In genomic region chr12:48795550-48796455, GRCh38 we compare ENCODE assay signal across 8 cellular contexts. TPM values are rescaled to one million over a fixed set of nuclear protein-coding genes. Genes with fewer than 3 reads are reported as not detected.
DNase-seq lines count a peak whose midpoint lies in the region; ATAC-seq and TF ChIP-seq lines count a peak whose summit lies in the region.

No MANE protein-coding gene starts in this region.

- H3K27ac ChIP-seq in CD4-positive, alpha-beta T cell (ENCODE audit: low read depth, low read length) = no peak overlapping the region
- no peak overlapping the region for H3K27ac ChIP-seq in left lung

- no peaks in the 10 kb centered on the region for H3K27me3 ChIP-seq in CD4-positive, alpha-beta T cell (ENCODE audit: control insufficient read depth, insufficient read depth, low read length)
- peaks cover 0 to 13% of the 10 kb centered on the region in 2 donors for H3K27me3 ChIP-seq in left lung

- intact Hi-C loops in CD4-positive, alpha-beta T cell (cut with DNase I, micrococcal nuclease) = loop anchor here (1.0 to 10.0 kb wide), 2 partner anchors 43 to 251 kb away; no protein-coding TSS in a partner anchor
- intact Hi-C loops in left lung (cut with DNase I) = loop anchor here in 1 of 2 donors (5.0 kb wide), 1 partner anchor 44 kb away; no protein-coding TSS in a partner anchor

- H3K4me1 ChIP-seq in left lung = peaks cover 0 to 13% of the 10 kb centered on the region in 2 donors

- peak; percentile 96 for TF ChIP-seq CTCF in CD4-positive, alpha-beta T cell (IDR thresholded peaks at IDR 0.05)
- TF ChIP-seq CTCF in left lung (IDR thresholded peaks at IDR 0.05) = peak; percentile 81 to 94

- H3K9me3 ChIP-seq in CD4-positive, alpha-beta T cell (ENCODE audit: control insufficient read depth, low read length) = no peaks in the 10 kb centered on the region
- H3K9me3 ChIP-seq in left lung = no peaks in the 10 kb centered on the region

- peak; percentile 21 to 55 (median 38) for DNase-seq in CD4-positive, alpha-beta T cell
- DNase-seq in HCEC 1CT (peak; percentile 67), NCI-H2227 treated with DMSO at 0.1 percent for 48 hours (lab: John Stamatoyannopoulos, UW) (peak; percentile 74), dedifferentiated amniotic fluid mesenchymal stem cell (ENCODE audit: extremely low spot score) (peak; percentile 72), left lung (peak in 1 of 2 donors; percentile 48)
- peak; percentile 22 for DNase-seq in activated CD4-positive, alpha-beta T cell treated with anti-CD3 and anti-CD28 coated beads for 1 hour
- peak; percentile 44 to 48 for DNase-seq in stimulated activated CD4-positive, alpha-beta T cell treated with anti-CD3 and anti-CD28 coated beads, Interleukin-4, amount 100 ng/mL, for 48 hours (ENCODE audit: low read depth in 2 of 2)

- no peaks in the 10 kb centered on the region for H3K4me1 Mint-ChIP-seq in CD4-positive, alpha-beta T cell (ENCODE audit: low read depth)

- H3K4me3 Mint-ChIP-seq in CD4-positive, alpha-beta T cell = no peak overlapping the region

- H3K9me3 Mint-ChIP-seq in CD4-positive, alpha-beta T cell = no peaks in the 10 kb centered on the region

- no peak overlapping the region for H3K27ac Mint-ChIP-seq in CD4-positive, alpha-beta T cell

- H3K36me3 Mint-ChIP-seq in CD4-positive, alpha-beta T cell (ENCODE audit: low read depth) = no peaks in the 10 kb centered on the region

- H3K4me3 ChIP-seq in left lung = no peak overlapping the region

- H3K27me3 Mint-ChIP-seq in CD4-positive, alpha-beta T cell = peaks cover 5% of the 10 kb centered on the region

- no peaks in the 10 kb centered on the region for H3K36me3 ChIP-seq in left lung

- POLR2A ChIA-PET in CD4-positive, alpha-beta T cell (lab: Charles Lee) = interaction anchor here (0.6 kb wide), 1 partner anchor 1036 kb away, joined by 3 read pairs; no protein-coding TSS in a partner anchor

- ATAC-seq in CD4-positive, alpha-beta T cell (ENCODE audit: poor library complexity) = peak; percentile 79
- ATAC-seq in left lung (peak; percentile 98), HG02678 (IDR thresholded peaks at IDR 0.05; ENCODE audit: unreplicated experiment) (no peak)

- CTCF ChIA-PET in CD4-positive, alpha-beta T cell (lab: Charles Lee) = interaction anchor here (1.3 to 5.1 kb wide), 4 partner anchors 15 to 254 kb away, joined by 3 to 53 read pairs (median 4); no protein-coding TSS in a partner anchor

RNA-seq across cellular contexts. Expression of gene ADCY6, which starts 6.9 kb away (rescaled TPM):
- total RNA-seq in CD4-positive, alpha-beta T cell = not detected
- 10 to 100 TPM; 33.0 to 54.0 TPM for total RNA-seq in left lung

RNA-seq across cellular contexts. Expression of gene CACNB3, which starts 22.5 kb away (rescaled TPM):
- total RNA-seq in CD4-positive, alpha-beta T cell = 1 to 10 TPM; 3.9 to 5.7 TPM
- total RNA-seq in left lung = 10 to 100 TPM; 26.4 to 42.5 TPM

RNA-seq across cellular contexts. Expression of gene DDX23, which starts 56.2 kb away (rescaled TPM):
- 10 to 100 TPM; 69.4 to 76.5 TPM for total RNA-seq in CD4-positive, alpha-beta T cell
- total RNA-seq in left lung = 10 to 100 TPM; 66.5 to 74.9 TPM

Comparison
In these comparisons a context has a peak if more than half of its experiments do, and no peak if none do; other contexts are left out.
1. RNA of gene ADCY6, which starts 6.9 kb away (total RNA-seq): 33.0 to 54.0 TPM in left lung; not detected in CD4-positive, alpha-beta T cell; every median in the first group is over 10 times any median in the second.
2. RNA of gene CACNB3, which starts 22.5 kb away (total RNA-seq): 26.4 to 42.5 TPM in left lung; 3.9 to 5.7 TPM in CD4-positive, alpha-beta T cell; every median in the first group is over 4 times any median in the second.